ENCODE assay signal across 20 cellular contexts in genomic region chr1:118366296-118366695, GRCh38.
DNase-seq lines count a peak whose midpoint lies in the region; ATAC-seq and TF ChIP-seq lines count a peak whose summit lies in the region.
"Had no signal": no experiment of that assay in that cellular context is flagged by ENCODE, and none has a peak within 500 bp of the region (broad histone marks: within the 10 kb centered on the region; RNA-seq: fewer than 3 reads in every experiment).

No MANE protein-coding gene starts in this region.

- no peak overlapping the region for H3K9ac ChIP-seq in GM23248
- H3K9ac ChIP-seq: BLaER1 treated with 17β-estradiol and CSF1 and Interleukin-3, amounts not matched to agents 10 nM and 100 nM had no signal

- peaks cover 21% of the 10 kb centered on the region for H3K4me1 Mint-ChIP-seq in nephron progenitor cell
- H3K4me1 Mint-ChIP-seq: T-cell had no signal

- no peaks in the 10 kb centered on the region for H3K79me2 ChIP-seq in GM23248 (ENCODE audit: insufficient read depth)

- peaks cover 81% of the 10 kb centered on the region for H3K9me3 Mint-ChIP-seq in nephron progenitor cell

- peak overlapping the region; percentile 3 for H3K4me2 ChIP-seq in GM23248 (ENCODE audit: unreplicated experiment)
- H3K4me2 ChIP-seq: BLaER1 treated with 17β-estradiol and CSF1 and Interleukin-3, amounts not matched to agents 10 nM and 100 nM had no signal

- no peaks in the 10 kb centered on the region for H3K27me3 Mint-ChIP-seq in nephron progenitor cell (ENCODE audit: low read depth, poor library complexity)
- H3K27me3 Mint-ChIP-seq: T-cell had no signal

- no peak overlapping the region for H3K4me3 ChIP-seq in GM23248
- no peak overlapping the region for H3K4me3 ChIP-seq in cardiac fibroblast (replicated peaks in 1 of 2; ENCODE audit: low read depth in 2 of 2, low read length in 2 of 2)
- H3K4me3 ChIP-seq: BLaER1 treated with 17β-estradiol and CSF1 and Interleukin-3, amounts not matched to agents 10 nM and 100 nM; K562; PC-9 had no signal

- TF ChIP-seq CTCF in cardiac fibroblast (IDR thresholded peaks at IDR 0.05; ENCODE audit: low read depth, low read length) (no peak), nephron progenitor cell (IDR thresholded peaks at IDR 0.05) (no peak)

- no peaks in the 10 kb centered on the region for H3K36me3 ChIP-seq in GM23248 (ENCODE audit: low read depth)
- H3K36me3 ChIP-seq: BLaER1 treated with 17β-estradiol and CSF1 and Interleukin-3, amounts not matched to agents 10 nM and 100 nM had no signal

- no peak overlapping the region for H3K27ac Mint-ChIP-seq in nephron progenitor cell
- H3K27ac Mint-ChIP-seq: CD8-positive, alpha-beta T cell; H9; T-cell had no signal

- H2AFZ ChIP-seq in GM23248, result no peak overlapping the region

- ATAC-seq in HG03097 (IDR thresholded peaks at IDR 0.05; ENCODE audit: low FRiP score, unreplicated experiment) (no peak), HG02973 (IDR thresholded peaks at IDR 0.05; ENCODE audit: unreplicated experiment) (no peak)
- ATAC-seq: CD8-positive, alpha-beta T cell; K562; SK-N-SH treated with all-trans-retinoic acid at 6 μM for 48 hours; T-cell had no signal

- H4K20me1 ChIP-seq in GM23248 (ENCODE audit: insufficient read depth), result no peaks in the 10 kb centered on the region
- H4K20me1 ChIP-seq: BLaER1 treated with 17β-estradiol and CSF1 and Interleukin-3, amounts not matched to agents 10 nM and 100 nM had no signal

- in situ Hi-C loops in GM23248 (cut with MboI), result no loop called here

- H3K4me3 Mint-ChIP-seq in nephron progenitor cell, result no peak overlapping the region
- H3K4me3 Mint-ChIP-seq: CD8-positive, alpha-beta T cell; H9; T-cell had no signal

- DNase-seq in AG20443 (ENCODE audit: low spot score), result peak; percentile 8
- peak; percentile 38 for DNase-seq in GM23248
- DNase-seq in cardiac fibroblast (ENCODE audit: low read depth in 2 of 2), result peak; percentile 3 to 47
- peak; percentile 1 for DNase-seq in kidney tubule cell (ENCODE audit: low spot score)
- DNase-seq in D341Med (ENCODE audit: low spot score), result no peak
- no peak for DNase-seq in nephron progenitor cell
- DNase-seq: CD8-positive, alpha-beta T cell; H9; NCI-H187 treated with DMSO at 0.1 percent for 48 hours; NCI-H2227 treated with DMSO at 0.1 percent for 48 hours; NCI-H524; PC-9; SIG-M5; T-cell had no signal

- no peaks in the 10 kb centered on the region for H3K9me2 ChIP-seq in GM23248 (ENCODE audit: insufficient read depth)

- H3K27ac ChIP-seq in GM23248, result no peak overlapping the region
- H3K27ac ChIP-seq: BLaER1 treated with 17β-estradiol and CSF1 and Interleukin-3, amounts not matched to agents 10 nM and 100 nM; PC-9; RWPE1 had no signal

- peaks cover 13% of the 10 kb centered on the region for H3K9me3 ChIP-seq in GM23248 (ENCODE audit: low read depth)

- H3K36me3 Mint-ChIP-seq in nephron progenitor cell (ENCODE audit: low read depth), result peaks cover 30% of the 10 kb centered on the region
- H3K36me3 Mint-ChIP-seq: CD8-positive, alpha-beta T cell; T-cell had no signal

- WGBS in GM23248 (ENCODE audit: low coverage in 1 of 2, low lambda C conversion rate in 2 of 2, missing lambda C conversion rate in 2 of 2), 2 experiments, result 23 to 36% methylated on average over 2 of the region's 2 CpGs

- H3K4me1 ChIP-seq in GM23248 (ENCODE audit: insufficient read depth), result no peaks in the 10 kb centered on the region
- H3K4me1 ChIP-seq: BLaER1 treated with 17β-estradiol and CSF1 and Interleukin-3, amounts not matched to agents 10 nM and 100 nM had no signal

- peaks cover 16% of the 10 kb centered on the region; the same call in 1 of the 2 replicates for H3F3A ChIP-seq in GM23248 (ENCODE audit: insufficient read depth)

- no peaks in the 10 kb centered on the region for H3K27me3 ChIP-seq in GM23248 (replicated peaks; ENCODE audit: insufficient read depth)
- H3K27me3 ChIP-seq: BLaER1 treated with 17β-estradiol and CSF1 and Interleukin-3, amounts not matched to agents 10 nM and 100 nM had no signal

Comparison
In these comparisons a context has a peak if more than half of its experiments do, and no peak if none do; other contexts are left out.
1. DNase-seq: peak in AG20443 (single experiment), GM23248 (single experiment), cardiac fibroblast (2 of 2) and kidney tubule cell (single experiment); none in D341Med (single experiment) and nephron progenitor cell (single experiment).